ENCODE assay signal across 8 cellular contexts in genomic region chr7:82559203-82559805, GRCh38.
DNase-seq lines count a peak whose midpoint lies in the region; ATAC-seq and TF ChIP-seq lines count a peak whose summit lies in the region.

No MANE protein-coding gene starts in this region.

- DNase-seq in NCI-H1105 treated with DMSO at 0.1 percent for 48 hours (lab: John Stamatoyannopoulos, UW), result peak; percentile 99
- peak; percentile 72 for DNase-seq in SK-N-SH
- DNase-seq in activated CD8-positive, alpha-beta memory T cell treated with anti-CD3 and anti-CD28 coated beads, Interleukin-2, amount 10 ng/mL, durations not matched to agents 7 days and 5 days, result no peak
- DNase-seq in LoVo (ENCODE audit: low spot score), result no peak

- no peaks in the 10 kb centered on the region for H3K79me2 ChIP-seq in SK-N-SH (ENCODE audit: insufficient read depth)
- H3K79me2 ChIP-seq in neural cell (replicated peaks; ENCODE audit: insufficient read depth, low read length), result no peaks in the 10 kb centered on the region

- H3K9me2 ChIP-seq in SK-N-SH (no peaks in the 10 kb centered on the region; the same call in 1 of the 2 replicates), neural cell (ENCODE audit: insufficient read depth, low read length) (no peaks in the 10 kb centered on the region)

- no peak overlapping the region for H3K4me3 Mint-ChIP-seq in activated CD8-positive, alpha-beta memory T cell treated with anti-CD3 and anti-CD28 coated beads, Interleukin-2, amount 10 ng/mL, durations not matched to agents 7 days and 5 days

- no peaks in the 10 kb centered on the region for H3K36me3 Mint-ChIP-seq in activated CD8-positive, alpha-beta memory T cell treated with anti-CD3 and anti-CD28 coated beads, Interleukin-2, amount 10 ng/mL, durations not matched to agents 7 days and 5 days

- TF ChIP-seq CTCF in SK-N-SH (IDR thresholded peaks at IDR 0.05) (no peak), neural cell (IDR thresholded peaks at IDR 0.05; ENCODE audit: poor library complexity, severe bottlenecking) (no peak)

- H3K27me3 ChIP-seq in SK-N-SH (ENCODE audit: insufficient read depth), result no peaks in the 10 kb centered on the region
- no peaks in the 10 kb centered on the region for H3K27me3 ChIP-seq in neural cell (ENCODE audit: insufficient read depth, low read depth, low read length)

- WGBS in SK-N-SH (ENCODE audit: low lambda C conversion rate), result 10% methylated on average over 7 of the region's 7 CpGs

- H3F3A ChIP-seq in SK-N-SH (replicated peaks; ENCODE audit: insufficient read depth) (peaks cover 13% of the 10 kb centered on the region), neural cell (ENCODE audit: insufficient read depth, low read length, poor library complexity, severe bottlenecking) (no peaks in the 10 kb centered on the region)

- H3K27me3 Mint-ChIP-seq in activated CD8-positive, alpha-beta memory T cell treated with anti-CD3 and anti-CD28 coated beads, Interleukin-2, amount 10 ng/mL, durations not matched to agents 7 days and 5 days, result no peaks in the 10 kb centered on the region

- peaks cover 16 to 19% of the 10 kb centered on the region in 2 experiments; a peak in 3 of 4 replicates for H3K4me1 ChIP-seq in SK-N-SH (ENCODE audit: control insufficient read depth in 1 of 2, insufficient read depth in 2 of 2, low read depth in 1 of 2, low read length in 1 of 2)

- no peaks in the 10 kb centered on the region for H4K20me1 ChIP-seq in SK-N-SH (ENCODE audit: insufficient read depth)
- H4K20me1 ChIP-seq in neural cell (ENCODE audit: insufficient read depth), result no peaks in the 10 kb centered on the region

- H3K4me1 Mint-ChIP-seq in activated CD8-positive, alpha-beta memory T cell treated with anti-CD3 and anti-CD28 coated beads, Interleukin-2, amount 10 ng/mL, durations not matched to agents 7 days and 5 days, result no peaks in the 10 kb centered on the region

- H3K9me3 ChIP-seq in SK-N-SH, result peaks cover 6% of the 10 kb centered on the region; the same call in 1 of the 2 replicates
- H3K9me3 ChIP-seq in neural cell (ENCODE audit: low read length), result no peaks in the 10 kb centered on the region

- TF ChIP-seq RAD21 in SK-N-SH (IDR thresholded peaks at IDR 0.05; ENCODE audit: low read length) (no peak), neural cell (conservative IDR thresholded peaks at IDR 0.05) (no peak)

- H3K27ac ChIP-seq in SK-N-SH (ENCODE audit: low read depth in 2 of 2, low read length in 1 of 2) (peak overlapping the region in 1 of 2 experiments; percentile 71; a peak in 2 of 4 replicates), neural cell (ENCODE audit: low read length) (peak overlapping the region; percentile 72)

- H3K9me3 Mint-ChIP-seq in activated CD8-positive, alpha-beta memory T cell treated with anti-CD3 and anti-CD28 coated beads, Interleukin-2, amount 10 ng/mL, durations not matched to agents 7 days and 5 days (ENCODE audit: low read depth), result peaks cover 5% of the 10 kb centered on the region

- CTCF ChIA-PET in SK-N-SH (lab: Yijun Ruan, JAX), result interaction anchor here (0.8 to 2.4 kb wide), 6 partner anchors 12 to 515 kb away, joined by 3 to 14 read pairs (median 4); no protein-coding TSS in a partner anchor
- CTCF ChIA-PET in activated CD8-positive, alpha-beta memory T cell treated with anti-CD3 and anti-CD28 coated beads, Interleukin-2, amount 10 ng/mL, durations not matched to agents 7 days and 5 days (lab: Charles Lee), result no interaction called here

- no peaks in the 10 kb centered on the region for H3K36me3 ChIP-seq in SK-N-SH (replicated peaks in 1 of 2; ENCODE audit: control insufficient read depth in 1 of 2, insufficient read depth in 2 of 2, low read length in 1 of 2)
- H3K36me3 ChIP-seq in neural cell (ENCODE audit: insufficient read depth, low read length), result no peaks in the 10 kb centered on the region

- H3K4me3 ChIP-seq in SK-N-SH (ENCODE audit: low read depth in 2 of 2, low read length in 1 of 2) (peak overlapping the region; percentile 42 to 47), neural cell (ENCODE audit: low read length) (peak overlapping the region; percentile 61)

- peak overlapping the region; percentile 54; the same call in 1 of the 2 replicates for H2AFZ ChIP-seq in SK-N-SH (ENCODE audit: low read depth)
- no peak overlapping the region for H2AFZ ChIP-seq in neural cell (ENCODE audit: low read depth, low read length)

- peak overlapping the region; percentile 56 for H3K4me2 ChIP-seq in SK-N-SH
- peak overlapping the region; percentile 54 for H3K4me2 ChIP-seq in neural cell (ENCODE audit: low read length)

- peak in 1 of 2 experiments; percentile 34; a peak in 1 of 4 replicates for TF ChIP-seq EP300 in SK-N-SH (IDR thresholded peaks at IDR 0.05; ENCODE audit: borderline replicate concordance in 1 of 2, low read depth in 1 of 2, low read length in 1 of 2)
- TF ChIP-seq EP300 in neural cell (conservative IDR thresholded peaks at IDR 0.05; ENCODE audit: poor library complexity, severe bottlenecking), result peak; percentile 85

- POLR2A ChIA-PET in SK-N-SH (lab: Yijun Ruan, JAX), result no interaction called here

- ATAC-seq in GM19023 (IDR thresholded peaks at IDR 0.05; ENCODE audit: unreplicated experiment) (peak; percentile 74), HG03469 (IDR thresholded peaks at IDR 0.05; ENCODE audit: unreplicated experiment) (no peak), HG02623 (IDR thresholded peaks at IDR 0.05; ENCODE audit: unreplicated experiment) (no peak)
- no peak for ATAC-seq in activated CD8-positive, alpha-beta memory T cell treated with anti-CD3 and anti-CD28 coated beads, Interleukin-2, amount 10 ng/mL, durations not matched to agents 7 days and 5 days

- no peak overlapping the region for H3K27ac Mint-ChIP-seq in activated CD8-positive, alpha-beta memory T cell treated with anti-CD3 and anti-CD28 coated beads, Interleukin-2, amount 10 ng/mL, durations not matched to agents 7 days and 5 days

- H3K9ac ChIP-seq in SK-N-SH, result no peak overlapping the region
- peak overlapping the region; percentile 42 for H3K9ac ChIP-seq in neural cell (ENCODE audit: low read length)

TF ChIP-seq in SK-N-SH, 30 proteins besides CTCF, POLR2A, EP300 and RAD21 (continues in another document):
- TF ChIP-seq IRF3 (IDR thresholded peaks at IDR 0.05; ENCODE audit: low read depth, low read length), result no peak
- no peak for TF ChIP-seq YY1 (IDR thresholded peaks at IDR 0.05; ENCODE audit: low read depth)
- no peak for TF ChIP-seq RFX5 (IDR thresholded peaks at IDR 0.05; ENCODE audit: low read length)
- no peak; the same call in 1 of the 2 replicates for TF ChIP-seq RCOR1 (IDR thresholded peaks at IDR 0.05; ENCODE audit: low read length)
- TF ChIP-seq TAF1 (IDR thresholded peaks at IDR 0.05; ENCODE audit: borderline replicate concordance, low read depth, low read length), result no peak
- TF ChIP-seq GABPA (IDR thresholded peaks at IDR 0.05; ENCODE audit: low read depth), result no peak
- TF ChIP-seq SIN3A (IDR thresholded peaks at IDR 0.05; ENCODE audit: borderline replicate concordance, low read depth, low read length), result no peak
- no peak for TF ChIP-seq NFIC (IDR thresholded peaks at IDR 0.05; ENCODE audit: borderline replicate concordance)
- TF ChIP-seq RXRA (IDR thresholded peaks at IDR 0.05; ENCODE audit: borderline replicate concordance, low read depth), result no peak
- peak; percentile 19 for TF ChIP-seq CHD2 (IDR thresholded peaks at IDR 0.05; ENCODE audit: low read length, partially characterized antibody)

TF ChIP-seq in neural cell, 6 proteins besides CTCF, POLR2A, EP300 and RAD21:
- TF ChIP-seq POLR2AphosphoS5 (IDR thresholded peaks at IDR 0.05) (peak; percentile 70), SMC3 (conservative IDR thresholded peaks at IDR 0.05; ENCODE audit: poor library complexity) (no peak), MXI1 (conservative IDR thresholded peaks at IDR 0.05; ENCODE audit: poor library complexity, severe bottlenecking) (peak; percentile 35), REST (IDR thresholded peaks at IDR 0.05; ENCODE audit: borderline replicate concordance) (peak; percentile 39), EZH2 (IDR thresholded peaks at IDR 0.05; ENCODE audit: borderline replicate concordance, insufficient read depth, low read length, poor library complexity, severe bottlenecking) (no peak), TAF1 (IDR thresholded peaks at IDR 0.05; ENCODE audit: low read depth) (no peak)

Comparison
In these comparisons a context has a peak if more than half of its experiments do, and no peak if none do; other contexts are left out.
1. DNase-seq: peak in NCI-H1105 treated with DMSO at 0.1 percent for 48 hours (single experiment) and SK-N-SH (single experiment); none in activated CD8-positive, alpha-beta memory T cell treated with anti-CD3 and anti-CD28 coated beads, Interleukin-2, amount 10 ng/mL, durations not matched to agents 7 days and 5 days (single experiment) and LoVo (single experiment).